10 cellular contexts compared by ENCODE assay signal in the genomic region with DNA sequence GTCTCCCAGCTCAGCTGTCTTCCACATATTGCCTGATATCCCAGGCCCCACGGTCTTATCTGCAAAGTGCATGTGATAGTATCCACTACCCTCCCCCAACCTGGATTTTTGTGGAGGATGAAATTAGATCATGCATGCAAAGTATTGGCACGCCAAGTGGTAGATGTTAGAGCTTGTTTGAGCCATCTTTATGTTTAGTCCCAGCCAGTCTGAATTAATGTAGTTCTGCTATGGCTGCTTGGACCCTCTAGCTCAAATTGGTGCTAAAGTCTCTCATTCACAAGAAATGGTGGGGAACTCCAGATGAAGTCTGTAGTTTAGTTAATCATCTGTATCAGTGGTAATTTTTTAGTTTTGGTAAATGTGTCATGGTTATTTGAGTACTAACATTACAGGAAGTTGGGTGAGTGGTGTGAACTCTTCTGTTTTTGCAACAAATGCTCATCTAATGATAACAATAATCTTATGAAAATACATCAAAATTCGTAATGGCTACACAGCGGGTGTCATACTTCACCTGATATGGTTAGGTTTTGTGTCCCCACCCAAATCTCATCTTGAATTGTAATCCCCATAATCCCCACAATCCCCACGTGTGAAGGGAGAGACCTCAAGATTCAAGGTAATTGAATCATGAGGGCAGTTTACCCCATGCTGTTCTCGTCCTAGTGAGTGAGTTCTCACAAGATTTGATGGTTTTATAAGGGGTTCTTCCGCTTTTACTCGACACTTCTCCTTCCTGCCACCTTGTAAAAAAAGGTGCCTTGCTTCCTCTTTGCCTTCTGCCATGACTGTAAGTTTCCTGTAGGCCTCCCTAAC.
A peak's percentile ranks its signal among the peaks of the same experiment; 100 is the strongest.
DNase-seq lines count a peak whose midpoint lies in the region; ATAC-seq, FAIRE-seq and TF ChIP-seq lines count a peak whose summit lies in the region.
"Had no signal": no experiment of that assay in that cellular context is flagged by ENCODE, and none has a peak within 500 bp of the region (broad histone marks: within the 10 kb centered on the region; RNA-seq: fewer than 3 reads in every experiment).

No MANE protein-coding gene starts in this region.

- peak overlapping the region in 3 of 4 donors; percentile 5 to 75 (median 35) for H3K4me3 Mint-ChIP-seq in CD4-positive, CD25-positive, alpha-beta regulatory T cell

- H3K27me3 Mint-ChIP-seq in CD4-positive, CD25-positive, alpha-beta regulatory T cell, result no peaks in the 10 kb centered on the region

- no peaks in the 10 kb centered on the region for H3K36me3 Mint-ChIP-seq in CD4-positive, CD25-positive, alpha-beta regulatory T cell

- no peaks in the 10 kb centered on the region for H3K9me3 ChIP-seq in CD4-positive, CD25-positive, alpha-beta regulatory T cell (ENCODE audit: control insufficient read depth in 2 of 2, low read length in 2 of 2)

- no peak for FAIRE-seq in bronchial epithelial cell (lab: Jason Lieb, UNC)

- H3K27me3 ChIP-seq in CD4-positive, CD25-positive, alpha-beta regulatory T cell (ENCODE audit: control insufficient read depth, insufficient read depth, low read length), result no peaks in the 10 kb centered on the region
- no peaks in the 10 kb centered on the region for H3K27me3 ChIP-seq in bronchial epithelial cell (ENCODE audit: control insufficient read depth, insufficient read depth, low read length)

- peaks cover 0 to 4% (median 0%) of the 10 kb centered on the region in 7 donors for H3K9me3 Mint-ChIP-seq in CD4-positive, CD25-positive, alpha-beta regulatory T cell

- peak overlapping the region; percentile 72 to 91 (median 73) for H3K27ac Mint-ChIP-seq in CD4-positive, CD25-positive, alpha-beta regulatory T cell

- DNase-seq in CD4-positive, CD25-positive, alpha-beta regulatory T cell, result no peak
- DNase-seq in DMS79 treated with DMSO at 0.1 percent for 48 hours (lab: John Stamatoyannopoulos, UW) (peak; percentile 93), NCI-H2107 treated with DMSO at 0.1 percent for 48 hours (lab: John Stamatoyannopoulos, UW; ENCODE audit: unreplicated experiment) (peak; percentile 81), bronchial epithelial cell (ENCODE audit: low read depth) (peak; percentile 52), NCI-H1105 (lab: John Stamatoyannopoulos, UW) (no peak), T1000 (lab: John Stamatoyannopoulos, UW) (no peak), mesenteric fat pad (ENCODE audit: low spot score) (no peak), pons (ENCODE audit: low spot score) (no peak)
- DNase-seq: MM.1S, PC-3 had no signal

- TF ChIP-seq CTCF in bronchial epithelial cell (IDR thresholded peaks at IDR 0.05; ENCODE audit: insufficient read depth, low read length, severe bottlenecking), result no peak

- H3K4me1 Mint-ChIP-seq in CD4-positive, CD25-positive, alpha-beta regulatory T cell, result peaks cover 32 to 70% (median 43%) of the 10 kb centered on the region in 4 donors

- H3K4me1 ChIP-seq in CD4-positive, CD25-positive, alpha-beta regulatory T cell (ENCODE audit: control insufficient read depth, insufficient read depth, low read length, poor library complexity, severe bottlenecking), result peaks cover 33% of the 10 kb centered on the region

- peak; percentile 39 to 40 for ATAC-seq in CD4-positive, CD25-positive, alpha-beta regulatory T cell (ENCODE audit: low read depth in 2 of 2)
- ATAC-seq: PC-3 had no signal

- H3K27ac ChIP-seq in CD4-positive, CD25-positive, alpha-beta regulatory T cell (ENCODE audit: insufficient read depth, low read length, poor library complexity, severe bottlenecking), result peak overlapping the region; percentile 17

- no peaks in the 10 kb centered on the region for H3K36me3 ChIP-seq in CD4-positive, CD25-positive, alpha-beta regulatory T cell (ENCODE audit: control insufficient read depth, insufficient read depth, low read length)
- no peaks in the 10 kb centered on the region for H3K36me3 ChIP-seq in bronchial epithelial cell (ENCODE audit: control insufficient read depth, insufficient read depth, low read length)

- H3K4me3 ChIP-seq in CD4-positive, CD25-positive, alpha-beta regulatory T cell (ENCODE audit: low read depth, low read length), result no peak overlapping the region
- no peak overlapping the region for H3K4me3 ChIP-seq in bronchial epithelial cell (ENCODE audit: low read depth, low read length)

Comparison
In these comparisons a context has a peak if more than half of its experiments do, and no peak if none do; other contexts are left out.
1. DNase-seq: peak in DMS79 treated with DMSO at 0.1 percent for 48 hours (single experiment), NCI-H2107 treated with DMSO at 0.1 percent for 48 hours (single experiment) and bronchial epithelial cell (single experiment); none in CD4-positive, CD25-positive, alpha-beta regulatory T cell (0 of 3), NCI-H1105 (single experiment), T1000 (single experiment), mesenteric fat pad (single experiment) and pons (single experiment).